1 cellular context compared by ENCODE assay signal in genomic region chr10:127757033-127757432, GRCh38.
TF ChIP-seq lines count a peak whose summit lies in the region.

No MANE protein-coding gene starts in this region.

TF ChIP-seq in H1, 55 proteins besides CTCF, POLR2A, EP300 and RAD21 (continued from another document):
- TF ChIP-seq USF2 (IDR thresholded peaks at IDR 0.05; ENCODE audit: low read length): no peak
